Comparison of ENCODE assay signal across 1 cellular context in the genomic region with DNA sequence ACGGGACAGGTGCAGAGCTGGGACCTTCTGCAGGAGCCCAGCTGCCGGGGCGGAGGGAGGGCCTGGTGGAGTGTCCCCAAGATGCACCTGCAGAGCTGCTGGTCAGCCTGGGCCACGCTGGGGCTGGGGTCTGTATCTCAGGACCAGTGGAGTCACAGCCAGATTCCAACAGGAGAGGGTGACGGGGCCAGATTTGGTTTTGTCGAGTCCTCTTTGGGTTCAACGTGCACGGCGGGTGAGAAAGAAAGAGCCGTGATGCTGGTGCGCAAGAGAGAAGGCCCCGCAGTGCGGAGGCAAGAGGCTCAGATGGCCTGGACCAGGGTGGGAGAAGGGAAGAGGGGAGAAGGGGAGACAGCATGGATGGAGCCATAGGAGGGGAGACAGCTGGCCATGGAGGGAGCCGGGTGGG.
TF ChIP-seq lines count a peak whose summit lies in the region.

No MANE protein-coding gene starts in this region.

TF ChIP-seq in H1, 55 proteins besides CTCF, POLR2A, EP300 and RAD21 (continued from another document):
- TF ChIP-seq, protein P1, sequence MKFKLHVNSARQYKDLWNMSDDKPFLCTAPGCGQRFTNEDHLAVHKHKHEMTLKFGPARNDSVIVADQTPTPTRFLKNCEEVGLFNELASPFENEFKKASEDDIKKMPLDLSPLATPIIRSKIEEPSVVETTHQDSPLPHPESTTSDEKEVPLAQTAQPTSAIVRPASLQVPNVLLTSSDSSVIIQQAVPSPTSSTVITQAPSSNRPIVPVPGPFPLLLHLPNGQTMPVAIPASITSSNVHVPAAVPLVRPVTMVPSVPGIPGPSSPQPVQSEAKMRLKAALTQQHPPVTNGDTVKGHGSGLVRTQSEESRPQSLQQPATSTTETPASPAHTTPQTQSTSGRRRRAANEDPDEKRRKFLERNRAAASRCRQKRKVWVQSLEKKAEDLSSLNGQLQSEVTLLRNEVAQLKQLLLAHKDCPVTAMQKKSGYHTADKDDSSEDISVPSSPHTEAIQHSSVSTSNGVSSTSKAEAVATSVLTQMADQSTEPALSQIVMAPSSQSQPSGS (IDR thresholded peaks at IDR 0.05; ENCODE audit: low read length) = no peak
- no peak for TF ChIP-seq GTF2F1 (IDR thresholded peaks at IDR 0.05; ENCODE audit: borderline replicate concordance, low read depth, low read length)
- TF ChIP-seq CTBP2 (IDR thresholded peaks at IDR 0.05; ENCODE audit: borderline replicate concordance, insufficient read depth, insufficient read length, low read length) = no peak
- no peak for TF ChIP-seq TEAD4 (IDR thresholded peaks at IDR 0.05; ENCODE audit: low read depth, low read length)
- no peak for TF ChIP-seq NANOG (IDR thresholded peaks at IDR 0.05; ENCODE audit: insufficient read depth, low read depth, low read length, poor library complexity, severe bottlenecking)
- TF ChIP-seq BRCA1 (IDR thresholded peaks at IDR 0.05; ENCODE audit: low read depth, low read length) = no peak
- TF ChIP-seq RFX5 (IDR thresholded peaks at IDR 0.05; ENCODE audit: borderline replicate concordance, low read depth, low read length) = no peak
- no peak for TF ChIP-seq SIRT6 (IDR thresholded peaks at IDR 0.05; ENCODE audit: low read length)
- TF ChIP-seq, protein P2, sequence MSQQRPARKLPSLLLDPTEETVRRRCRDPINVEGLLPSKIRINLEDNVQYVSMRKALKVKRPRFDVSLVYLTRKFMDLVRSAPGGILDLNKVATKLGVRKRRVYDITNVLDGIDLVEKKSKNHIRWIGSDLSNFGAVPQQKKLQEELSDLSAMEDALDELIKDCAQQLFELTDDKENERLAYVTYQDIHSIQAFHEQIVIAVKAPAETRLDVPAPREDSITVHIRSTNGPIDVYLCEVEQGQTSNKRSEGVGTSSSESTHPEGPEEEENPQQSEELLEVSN (IDR thresholded peaks at IDR 0.05) = no peak
- TF ChIP-seq CHD1 (IDR thresholded peaks at IDR 0.05; ENCODE audit: low read depth, low read length) = no peak
- TF ChIP-seq PHF8 (conservative IDR thresholded peaks at IDR 0.05; ENCODE audit: low read depth, low read length) = no peak
